Comparison of ENCODE assay signal across 8 cellular contexts in genomic region chr2:109032229-109032800, GRCh38. TPM values are rescaled to one million over a fixed set of nuclear protein-coding genes. Genes with fewer than 3 reads are reported as not detected.
DNase-seq lines count a peak whose midpoint lies in the region; ATAC-seq, FAIRE-seq and TF ChIP-seq lines count a peak whose summit lies in the region.

No MANE protein-coding gene starts in this region.

- H3K4me3 ChIP-seq in choroid plexus epithelial cell (ENCODE audit: low read depth, low read length) (peak overlapping the region; percentile 57), neutrophil (ENCODE audit: low read depth in 1 of 2, low read length in 1 of 2) (peak overlapping the region; percentile 68 to 76)

- no peaks in the 10 kb centered on the region for H3K27me3 ChIP-seq in neutrophil

- peak overlapping the region; percentile 60 for H3K4me3 Mint-ChIP-seq in Calu3 (ENCODE audit: low read depth, unreplicated experiment)

- intact Hi-C loops in Calu3 (cut with micrococcal nuclease; ENCODE audit: unreplicated experiment): no loop called here

- BruUV-seq in Calu3 (replicated peaks; lab: Mats Ljungman, UMichigan): no TSS peak

- ATAC-seq in HG03139 (IDR thresholded peaks at IDR 0.05; ENCODE audit: unreplicated experiment): no peak
- no peak for ATAC-seq in GM21786 (IDR thresholded peaks at IDR 0.05; ENCODE audit: unreplicated experiment)

- no peaks in the 10 kb centered on the region for H3K4me1 Mint-ChIP-seq in Calu3 (ENCODE audit: low read depth, unreplicated experiment)

- no peak for TF ChIP-seq CTCF in Calu3 (IDR thresholded peaks at IDR 0.05; ENCODE audit: unreplicated experiment)
- TF ChIP-seq CTCF in choroid plexus epithelial cell (conservative IDR thresholded peaks at IDR 0.05; ENCODE audit: low read depth, low read length): no peak
- TF ChIP-seq CTCF in neutrophil (IDR thresholded peaks at IDR 0.05): no peak

- no peaks in the 10 kb centered on the region for H3K9me3 ChIP-seq in neutrophil

- peak overlapping the region; percentile 93 for H3K27ac ChIP-seq in neutrophil

- no peak for FAIRE-seq in urothelium cell line (lab: Jason Lieb, UNC)

- DNase-seq in Calu3: no peak
- peak; percentile 5 for DNase-seq in T-helper 22 cell (ENCODE audit: low read depth)
- peak; percentile 8 for DNase-seq in choroid plexus epithelial cell (ENCODE audit: low read depth)
- DNase-seq in NCI-H2029 (lab: John Stamatoyannopoulos, UW): no peak
- no peak for DNase-seq in urothelium cell line (ENCODE audit: low spot score)

- H3K36me3 ChIP-seq in neutrophil: no peaks in the 10 kb centered on the region

- no peak overlapping the region for H3K27ac Mint-ChIP-seq in Calu3 (ENCODE audit: unreplicated experiment)

- H3K27me3 Mint-ChIP-seq in Calu3 (ENCODE audit: unreplicated experiment): peaks cover 19% of the 10 kb centered on the region

- CTCF ChIA-PET in Calu3 (lab: Charles Lee): interaction anchor here (0.6 to 0.9 kb wide), 2 partner anchors 31 to 44 kb away, joined by 3 to 4 read pairs; no protein-coding TSS in a partner anchor

- H3K4me1 ChIP-seq in neutrophil (ENCODE audit: control insufficient read depth in 1 of 2, insufficient read depth in 1 of 2, low read depth in 1 of 2, low read length in 1 of 2): peaks cover 24 to 33% of the 10 kb centered on the region in 2 experiments

- H3K36me3 Mint-ChIP-seq in Calu3 (ENCODE audit: insufficient read depth, unreplicated experiment): peaks cover 13% of the 10 kb centered on the region

- no peaks in the 10 kb centered on the region for H3K9me3 Mint-ChIP-seq in Calu3 (ENCODE audit: low read depth, unreplicated experiment)

RNA-seq across cellular contexts. Expression of gene EDAR, which starts 43.3 kb away (rescaled TPM):
- not detected in 2 replicates for total RNA-seq in Calu3 (2022)

Comparison
In these comparisons a context has a peak if more than half of its experiments do, and no peak if none do; other contexts are left out.
1. DNase-seq: peak in T-helper 22 cell (single experiment) and choroid plexus epithelial cell (single experiment); none in Calu3 (single experiment), NCI-H2029 (single experiment) and urothelium cell line (single experiment).